In the genomic region with DNA sequence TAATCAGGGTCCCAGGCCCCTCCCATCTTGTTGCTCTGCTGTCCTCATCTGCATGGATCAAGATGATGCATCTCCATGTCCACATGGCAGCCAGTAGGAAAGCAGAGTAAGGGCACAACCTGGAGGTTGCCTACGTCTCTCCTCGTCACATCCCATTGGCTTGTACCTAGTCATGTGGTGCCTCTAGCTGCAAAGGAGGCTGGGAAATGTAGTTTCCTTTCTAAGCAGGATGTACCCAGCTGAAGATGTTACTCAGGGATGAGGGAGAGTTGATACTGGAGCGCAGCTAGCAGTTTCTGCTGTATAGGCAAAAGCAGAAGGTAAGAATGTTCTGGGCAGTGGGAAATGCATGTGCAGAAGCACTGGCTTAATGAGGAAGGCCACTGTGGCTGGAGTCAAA, we compare ENCODE assay signal across 13 cellular contexts. TPM values are rescaled to one million over a fixed set of nuclear protein-coding genes. Genes with fewer than 3 reads are reported as not detected.
DNase-seq lines count a peak whose midpoint lies in the region; ATAC-seq, FAIRE-seq and TF ChIP-seq lines count a peak whose summit lies in the region.
"Had no signal": no experiment of that assay in that cellular context is flagged by ENCODE, and none has a peak within 500 bp of the region (broad histone marks: within the 10 kb centered on the region; RNA-seq: fewer than 3 reads in every experiment).

No MANE protein-coding gene starts in this region.

- no peak for ATAC-seq in IMR-90 (ENCODE audit: low read depth)
- ATAC-seq in K562 = peak; percentile 90
- ATAC-seq in mucosa of descending colon = peak; percentile 52
- ATAC-seq in HG02973 (IDR thresholded peaks at IDR 0.05; ENCODE audit: unreplicated experiment) = no peak
- no peak for ATAC-seq in GM18870 (IDR thresholded peaks at IDR 0.05; ENCODE audit: unreplicated experiment)
- ATAC-seq: pancreas had no signal

- H3K14ac ChIP-seq in IMR-90 (replicated peaks; ENCODE audit: low read depth, low read length) = peak overlapping the region; percentile 26

- H4K20me1 ChIP-seq in IMR-90 (ENCODE audit: insufficient read depth, low read length) = peaks cover 80% of the 10 kb centered on the region
- H4K20me1 ChIP-seq in K562 (replicated peaks; ENCODE audit: control insufficient read depth, insufficient read depth, low read length) = no peaks in the 10 kb centered on the region

- peak overlapping the region; percentile 10 for H2BK5ac ChIP-seq in IMR-90 (ENCODE audit: low read depth, low read length, poor library complexity, severe bottlenecking)

- no peak for TF ChIP-seq RAD21 in IMR-90 (IDR thresholded peaks at IDR 0.05; ENCODE audit: low read length)
- TF ChIP-seq RAD21 in K562 (CRISPR knock-in tag; conservative IDR thresholded peaks at IDR 0.05 in 1 of 2, IDR thresholded peaks at IDR 0.05 in 1 of 2) = no peak

- peak; percentile 67 for FAIRE-seq in K562 (lab: Jason Lieb, UNC)
- FAIRE-seq: pancreas had no signal

- H3K79me1 ChIP-seq in IMR-90 (ENCODE audit: low read depth in 1 of 2, low read length in 2 of 2) = peaks cover 20 to 89% of the 10 kb centered on the region in 2 experiments

- no peak overlapping the region for H2AFZ ChIP-seq in IMR-90 (replicated peaks; ENCODE audit: low read length, poor library complexity)
- no peak overlapping the region for H2AFZ ChIP-seq in K562 (ENCODE audit: low read depth, low read length)

- TF ChIP-seq CTCF in IMR-90 (conservative IDR thresholded peaks at IDR 0.05; ENCODE audit: low read depth, low read length) (no peak), K562 (IDR thresholded peaks at IDR 0.05 in 2 of 3, conservative IDR thresholded peaks at IDR 0.05 in 1 of 3; ENCODE audit: insufficient read depth in 2 of 3, low read depth in 1 of 3, low read length in 3 of 3) (no peak), mucosa of descending colon (IDR thresholded peaks at IDR 0.05) (no peak)

- no peak overlapping the region for H2BK15ac ChIP-seq in IMR-90 (ENCODE audit: low read depth, low read length)

- 100% methylated on average over 2 of the region's 3 CpGs; no CpG with 5 or more reads in 1 of the 2 experiments for WGBS in IMR-90 (ENCODE audit: extremely low coverage in 2 of 2, insufficient read length in 1 of 2), 2 experiments
- 100% methylated on average over 3 of the region's 3 CpGs for WGBS in K562 (ENCODE audit: insufficient coverage, low coverage, missing lambda C conversion rate)

- H4K91ac ChIP-seq in IMR-90 (ENCODE audit: insufficient read depth, low read depth, low read length) = 0 out of 2 replicates have a peak overlapping the region, but pooled peaks have one; percentile 0

- H3K56ac ChIP-seq in IMR-90 (ENCODE audit: extremely low read depth, insufficient read depth, low read length) = no peak overlapping the region

- H3K18ac ChIP-seq in IMR-90 (ENCODE audit: low read depth, low read length) = no peak overlapping the region

- H3K4me2 ChIP-seq in IMR-90 (ENCODE audit: low read depth, low read length) = no peak overlapping the region
- H3K4me2 ChIP-seq in K562 (ENCODE audit: insufficient read depth, low read length) = no peak overlapping the region

- POLR2A ChIA-PET in IMR-90 (lab: Charles Lee; ENCODE audit: unreplicated experiment) (no interaction called here), K562 (lab: Yijun Ruan, JAX) (interaction anchor here (1.2 kb wide), 1 partner anchor 12 kb away, joined by 4 read pairs; no protein-coding TSS in a partner anchor)

- H4K5ac ChIP-seq in IMR-90 (ENCODE audit: low read depth, low read length) = 0 out of 2 replicates have a peak overlapping the region, but pooled peaks have one; percentile 12

- no peak overlapping the region for H2AK9ac ChIP-seq in IMR-90 (replicated peaks; ENCODE audit: low read depth, low read length, poor library complexity)

- H3K27ac ChIP-seq in IMR-90 (ENCODE audit: insufficient read depth, low read length) (peak overlapping the region; percentile 26; the same call in 1 of the 2 replicates), K562 (ENCODE audit: extremely low read depth, low read depth, low read length) (no peak overlapping the region)
- H3K27ac ChIP-seq: pancreas had no signal

- H3K9me1 ChIP-seq in IMR-90 (ENCODE audit: insufficient read depth, low read length) = peaks cover 47% of the 10 kb centered on the region
- peaks cover 3% of the 10 kb centered on the region for H3K9me1 ChIP-seq in K562 (ENCODE audit: control insufficient read depth, insufficient read depth, low read length)

- H3K9ac ChIP-seq in IMR-90 (ENCODE audit: low read depth, low read length) (no peak overlapping the region), K562 (ENCODE audit: insufficient read depth in 1 of 2, low read depth in 2 of 2, low read length in 2 of 2) (no peak overlapping the region)

- no peak overlapping the region for H2BK20ac ChIP-seq in IMR-90 (ENCODE audit: low read depth, low read length)

- H3K4me1 ChIP-seq in IMR-90 (ENCODE audit: control insufficient read depth, insufficient read depth, low read length) (peaks cover 47% of the 10 kb centered on the region), K562 (replicated peaks in 1 of 2; ENCODE audit: control insufficient read depth in 2 of 2, insufficient read depth in 2 of 2, low read length in 2 of 2) (peaks cover 0 to 6% of the 10 kb centered on the region in 2 experiments; a peak in 3 of 5 replicates), mucosa of descending colon (ENCODE audit: low read depth) (no peaks in the 10 kb centered on the region)
- H3K4me1 ChIP-seq: pancreas had no signal

- H3K79me2 ChIP-seq in K562 (ENCODE audit: control insufficient read depth, insufficient read depth, low read length) = peaks cover 89% of the 10 kb centered on the region

- peaks cover 3% of the 10 kb centered on the region for H3K9me3 ChIP-seq in IMR-90 (ENCODE audit: control insufficient read depth, insufficient read depth, low read length)
- H3K9me3 ChIP-seq in K562 (replicated peaks; ENCODE audit: control insufficient read depth, insufficient read depth, low read depth, low read length) = peaks cover 17% of the 10 kb centered on the region
- H3K9me3 ChIP-seq in mucosa of descending colon = peaks cover 8% of the 10 kb centered on the region
- H3K9me3 ChIP-seq: pancreas had no signal

- H3K27me3 ChIP-seq in IMR-90 (ENCODE audit: control insufficient read depth, insufficient read depth, low read length) (no peaks in the 10 kb centered on the region), K562 (ENCODE audit: control insufficient read depth in 2 of 2, insufficient read depth in 2 of 2, low read length in 2 of 2) (no peaks in the 10 kb centered on the region)
- H3K27me3 ChIP-seq: pancreas had no signal

- DNase-seq in ELR (ENCODE audit: low read depth) = peak; percentile 53
- DNase-seq in IMR-90 = no peak
- peak; percentile 32 to 67 (median 60) for DNase-seq in K562 (ENCODE audit: extremely low read depth in 1 of 4, low spot score in 3 of 4)
- no peak for DNase-seq in mucosa of descending colon
- DNase-seq in stimulated activated CD8-positive, alpha-beta memory T cell treated with anti-CD3 and anti-CD28 coated beads, Interleukin-4, amount 100 ng/mL, for 48 hours = no peak
- DNase-seq: activated CD4-positive, alpha-beta T cell treated with anti-CD3 and anti-CD28 coated beads, Interleukin-2, amount 50 U/mL, for 1 hour; COR-L47; cortex of kidney; pancreas; stimulated activated CD4-positive, alpha-beta T cell treated with anti-CD3 and anti-CD28 coated beads, Interleukin-2, amount 100 ng/mL, for 24 hours; stimulated activated naive CD4-positive, alpha-beta T cell had no signal

- peak overlapping the region in 1 of 2 experiments; percentile 6; a peak in 2 of 4 replicates for H4K8ac ChIP-seq in IMR-90 (ENCODE audit: low read depth in 2 of 2, low read length in 2 of 2)

- peaks cover 32% of the 10 kb centered on the region for H3K36me3 ChIP-seq in IMR-90 (ENCODE audit: control insufficient read depth, insufficient read depth, low read length)
- peaks cover 29% of the 10 kb centered on the region for H3K36me3 ChIP-seq in K562 (ENCODE audit: control insufficient read depth, insufficient read depth, low read length)
- H3K36me3 ChIP-seq in mucosa of descending colon (ENCODE audit: low read depth) = no peaks in the 10 kb centered on the region
- H3K36me3 ChIP-seq: pancreas had no signal

- CTCF ChIA-PET in IMR-90 (lab: Yijun Ruan, JAX) = no interaction called here
- CTCF ChIA-PET in K562 (lab: Yijun Ruan, JAX; ENCODE audit: low intra/inter-chr PET ratio) = no interaction called here

- no peak for TF ChIP-seq EP300 in K562 (IDR thresholded peaks at IDR 0.05; ENCODE audit: low read length)

- intact Hi-C loops in IMR-90 (cut with micrococcal nuclease) = no loop called here
- intact Hi-C loops in K562 (cut with micrococcal nuclease) = no loop called here
- intact Hi-C loops in mucosa of descending colon (cut with DNase I, micrococcal nuclease) = no loop called here

- BruUV-seq in IMR-90 (replicated peaks; lab: Mats Ljungman, UMichigan) = no TSS peak
- BruUV-seq in K562 (replicated peaks; lab: Mats Ljungman, UMichigan) = no TSS peak

- peak overlapping the region; percentile 28 for H3K4ac ChIP-seq in IMR-90 (ENCODE audit: low read depth, low read length)

- no peak overlapping the region for H3K4me3 ChIP-seq in IMR-90 (ENCODE audit: insufficient read depth, low read depth, low read length)
- H3K4me3 ChIP-seq in K562 = no peak overlapping the region
- no peak overlapping the region for H3K4me3 ChIP-seq in mucosa of descending colon
- H3K4me3 ChIP-seq: pancreas had no signal

- in situ Hi-C loops in IMR-90 (cut with MboI; ENCODE audit: low sequenced_read_pairs) = no loop called here
- in situ Hi-C loops in K562 (cut with MboI) = no loop called here

- TF ChIP-seq POLR2A in IMR-90 (IDR thresholded peaks at IDR 0.05; ENCODE audit: low read depth, low read length) (no peak), K562 (conservative IDR thresholded peaks at IDR 0.05) (no peak)

- peak overlapping the region; percentile 87 for H2AK5ac ChIP-seq in IMR-90 (ENCODE audit: low read depth, low read length)

- H3K23ac ChIP-seq in IMR-90 (ENCODE audit: low read depth, low read length) = peak overlapping the region; percentile 3; the same call in 1 of the 2 replicates

- H2BK120ac ChIP-seq in IMR-90 (ENCODE audit: low read depth, low read length) = peak overlapping the region; percentile 14

- dilution Hi-C loops in IMR-90 (cut with HindIII; ENCODE audit: low sequenced_read_pairs, unreplicated experiment) = no loop called here

RNA-seq across cellular contexts. Expression of gene ABCC1, which starts 20.8 kb away (rescaled TPM):
- 34.4 and 39.4 TPM in 2 replicates for total RNA-seq in IMR-90 (2012; rRNA removed)
- polyA plus RNA-seq in IMR-90 (2012; rRNA removed) = 61.8 and 66.0 TPM in 2 replicates
- 42.5 and 75.2 TPM in 2 replicates for polyA plus RNA-seq in IMR-90 (2012; cell fraction: cytosol; rRNA removed)
- 126 and 203 TPM in 2 replicates for polyA plus RNA-seq in IMR-90 (2012; cell fraction: nucleus; rRNA removed; ENCODE audit: low replicate concordance)
- total RNA-seq in K562 (2011; cell fraction: chromatin; rRNA removed; ENCODE audit: low replicate concordance) = 141 and 264 TPM in 2 replicates
- 136 and 143 TPM in 2 replicates for total RNA-seq in K562 (2011; cell fraction: nucleolus; rRNA removed)
- total RNA-seq in K562 (2011; cell fraction: nucleoplasm; rRNA removed) = 122 and 132 TPM in 2 replicates
- total RNA-seq in K562 (2014; rRNA removed) = 12.5 and 15.7 TPM in 2 replicates
- 9.5 and 10.0 TPM in 2 replicates for total RNA-seq in K562 (2014; rRNA removed; fragmentation: Illumina TruSeq; extraction: Trizol)
- total RNA-seq in K562 (2015; rRNA removed; fragmentation: Illumina TruSeq; extraction: Trizol) = 7.4 and 8.8 TPM in 2 replicates
- total RNA-seq in K562 (2021) = 39.9 and 41.6 TPM in 2 replicates
- polyA plus RNA-seq in K562 (2011; rRNA removed) = 9.9 and 13.8 TPM in 2 replicates
- polyA plus RNA-seq in K562 (2011; cell fraction: cytosol; rRNA removed) = 13.3 and 15.4 TPM in 2 replicates
- polyA plus RNA-seq in K562 (2011; cell fraction: nucleus; rRNA removed) = 35.3 and 52.6 TPM in 2 replicates
- 32.3 and 37.8 TPM in 2 replicates for polyA plus RNA-seq in K562 (2012)
- polyA plus RNA-seq in K562 (2014; fragmentation: Illumina TruSeq; extraction: Trizol) = 27.2 and 27.9 TPM in 2 replicates
- 1 to 10 TPM; 3.9 to 4.4 TPM for polyA plus RNA-seq in K562 (2014; fragmentation: Nextera tagmentation; extraction: Ambion mirVana)
- polyA plus RNA-seq in K562 (2014; rRNA removed) = 14.2 and 15.6 TPM in 2 replicates
- polyA minus RNA-seq in K562 (2011; rRNA and poly(A)+ RNA removed) = 35.0 and 39.8 TPM in 2 replicates
- 36.8 and 44.5 TPM in 2 replicates for polyA minus RNA-seq in K562 (2011; cell fraction: cytosol; rRNA and poly(A)+ RNA removed)
- 28.7 and 39.2 TPM in 2 replicates for polyA minus RNA-seq in K562 (2011; cell fraction: nucleus; rRNA and poly(A)+ RNA removed)
- 10 to 100 TPM; 13.8 to 40.0 (median 25.5) TPM for total RNA-seq in mucosa of descending colon

Comparison
In these comparisons a context has a peak if more than half of its experiments do, and no peak if none do; other contexts are left out.
1. DNase-seq: peak in ELR (single experiment) and K562 (4 of 4); none in IMR-90 (single experiment), mucosa of descending colon (0 of 3) and stimulated activated CD8-positive, alpha-beta memory T cell treated with anti-CD3 and anti-CD28 coated beads, Interleukin-4, amount 100 ng/mL, for 48 hours (single experiment).
2. ATAC-seq: peak in K562 (single experiment) and mucosa of descending colon (single experiment); none in IMR-90 (single experiment), HG02973 (single experiment) and GM18870 (single experiment).